14 cellular contexts compared by ENCODE assay signal in the genomic region with DNA sequence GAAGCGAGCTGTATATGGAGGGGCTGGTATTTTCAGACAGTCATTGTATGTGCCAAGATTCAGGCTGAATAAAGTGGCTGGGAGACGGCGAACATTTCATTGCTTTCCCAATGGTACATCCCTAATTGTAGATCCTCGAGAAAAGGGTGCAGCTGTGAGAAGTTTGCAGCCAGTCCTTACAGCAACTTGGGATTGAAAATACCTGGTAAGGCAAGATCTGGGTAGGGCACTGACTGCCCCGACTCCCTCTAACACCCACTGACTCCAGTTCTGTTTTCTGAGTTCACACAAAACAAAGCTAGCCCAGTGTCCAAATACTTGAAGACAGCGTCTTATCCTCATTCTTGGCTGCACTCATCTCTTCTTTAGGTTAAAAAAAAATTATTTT.
DNase-seq lines count a peak whose midpoint lies in the region; ATAC-seq and TF ChIP-seq lines count a peak whose summit lies in the region.
"Had no signal": no experiment of that assay in that cellular context is flagged by ENCODE, and none has a peak within 500 bp of the region (broad histone marks: within the 10 kb centered on the region; RNA-seq: fewer than 3 reads in every experiment).

No MANE protein-coding gene starts in this region.

- H3K4me2 ChIP-seq in Loucy (ENCODE audit: low read depth, low read length, poor library complexity, severe bottlenecking): no peak overlapping the region

- no peaks in the 10 kb centered on the region for H3K27me3 ChIP-seq in Loucy (ENCODE audit: insufficient read depth, low read length, poor library complexity, severe bottlenecking)
- H3K27me3 ChIP-seq in right lobe of liver: no peaks in the 10 kb centered on the region
- peaks cover 0 to 2% of the 10 kb centered on the region in 2 donors for H3K27me3 ChIP-seq in stomach smooth muscle (ENCODE audit: control insufficient read depth in 1 of 2, insufficient read depth in 2 of 2, low read length in 2 of 2)

- H2AFZ ChIP-seq in Loucy (ENCODE audit: low read length): peak overlapping the region; percentile 13; the same call in 1 of the 2 replicates

- H3F3A ChIP-seq in Loucy (ENCODE audit: low read depth): no peaks in the 10 kb centered on the region

- no peak overlapping the region for H3K4me3 ChIP-seq in Loucy (ENCODE audit: low read length, poor library complexity, severe bottlenecking)
- peak overlapping the region; percentile 27 to 41 for H3K4me3 ChIP-seq in cardiac fibroblast (replicated peaks in 1 of 2; ENCODE audit: low read depth in 2 of 2, low read length in 2 of 2)
- peak overlapping the region in 2 of 3 donors; percentile 30 to 41 for H3K4me3 ChIP-seq in right lobe of liver
- peak overlapping the region; percentile 41 to 65 for H3K4me3 ChIP-seq in stomach smooth muscle (ENCODE audit: low read length in 2 of 2)

- H3K36me3 ChIP-seq in Loucy (ENCODE audit: insufficient read depth, low read length): no peaks in the 10 kb centered on the region
- no peaks in the 10 kb centered on the region for H3K36me3 ChIP-seq in right lobe of liver
- H3K36me3 ChIP-seq in stomach smooth muscle (ENCODE audit: control insufficient read depth in 2 of 2, insufficient read depth in 2 of 2, low read length in 2 of 2): no peaks in the 10 kb centered on the region

- no peaks in the 10 kb centered on the region for H3K79me2 ChIP-seq in Loucy (ENCODE audit: insufficient read depth, low read length)

- no peaks in the 10 kb centered on the region for H3K9me3 ChIP-seq in Loucy (ENCODE audit: insufficient read depth, low read depth, low read length)
- no peaks in the 10 kb centered on the region for H3K9me3 ChIP-seq in right lobe of liver
- H3K9me3 ChIP-seq in stomach smooth muscle (ENCODE audit: control insufficient read depth in 2 of 2, low read length in 2 of 2): no peaks in the 10 kb centered on the region

- no peaks in the 10 kb centered on the region for H4K20me1 ChIP-seq in Loucy (ENCODE audit: insufficient read depth, low read length, poor library complexity, severe bottlenecking)

- TF ChIP-seq CTCF in Loucy (conservative IDR thresholded peaks at IDR 0.05; ENCODE audit: low read length): no peak
- no peak for TF ChIP-seq CTCF in cardiac fibroblast (IDR thresholded peaks at IDR 0.05; ENCODE audit: low read depth, low read length)
- no peak for TF ChIP-seq CTCF in right lobe of liver (IDR thresholded peaks at IDR 0.05)

- no peak overlapping the region for H3K27ac ChIP-seq in right lobe of liver
- no peak overlapping the region for H3K27ac ChIP-seq in stomach smooth muscle (ENCODE audit: low read length)
- H3K27ac ChIP-seq: RWPE1 had no signal

- H3K4me1 ChIP-seq in Loucy (ENCODE audit: insufficient read depth, low read length, poor library complexity, severe bottlenecking): peaks cover 13% of the 10 kb centered on the region
- peaks cover 0 to 7% (median 2%) of the 10 kb centered on the region in 4 donors for H3K4me1 ChIP-seq in right lobe of liver
- peaks cover 5% of the 10 kb centered on the region for H3K4me1 ChIP-seq in stomach smooth muscle (ENCODE audit: control insufficient read depth, insufficient read depth, low read length)

- WGBS in right lobe of liver (ENCODE audit: insufficient coverage, low coverage, low lambda C conversion rate, missing lambda C conversion rate): 20% methylated on average over 6 of the region's 6 CpGs

- H3K9ac ChIP-seq in Loucy (ENCODE audit: low read depth, low read length, poor library complexity, severe bottlenecking) (no peak overlapping the region), stomach smooth muscle (ENCODE audit: low read length in 2 of 2) (no peak overlapping the region)

- no peak for DNase-seq in cardiac fibroblast (ENCODE audit: low read depth in 2 of 2)
- no peak for DNase-seq in right lobe of liver
- no peak for DNase-seq in DMS153 treated with DMSO at 0.1 percent for 48 hours (lab: John Stamatoyannopoulos, UW; ENCODE audit: unreplicated experiment)
- DNase-seq in NOMO-1 treated with dmso at 0.1 percent for 144 hours (lab: John Stamatoyannopoulos, UW; ENCODE audit: unreplicated experiment): no peak
- DNase-seq in NCI-H345 treated with DMSO at 0.1 percent for 48 hours (lab: John Stamatoyannopoulos, UW; ENCODE audit: unreplicated experiment): no peak
- DNase-seq in DMS 273 (lab: John Stamatoyannopoulos, UW; ENCODE audit: unreplicated experiment): no peak
- DNase-seq: activated naive CD8-positive, alpha-beta T cell treated with anti-CD3 and anti-CD28 coated beads for 36 hours; cortex of kidney; glutamatergic neuron; NCI-H1048; NCI-H446 treated with DMSO at 0.1 percent for 48 hours had no signal

- peak in 3 of 4 donors; percentile 7 to 29 (median 12) for ATAC-seq in right lobe of liver

- intact Hi-C loops in right lobe of liver (cut with DNase I): no loop called here

- no peaks in the 10 kb centered on the region for H3K9me2 ChIP-seq in Loucy (replicated peaks; ENCODE audit: low read depth, low read length)

- TF ChIP-seq POLR2A in right lobe of liver (IDR thresholded peaks at IDR 0.05): no peak
